In the genomic region with DNA sequence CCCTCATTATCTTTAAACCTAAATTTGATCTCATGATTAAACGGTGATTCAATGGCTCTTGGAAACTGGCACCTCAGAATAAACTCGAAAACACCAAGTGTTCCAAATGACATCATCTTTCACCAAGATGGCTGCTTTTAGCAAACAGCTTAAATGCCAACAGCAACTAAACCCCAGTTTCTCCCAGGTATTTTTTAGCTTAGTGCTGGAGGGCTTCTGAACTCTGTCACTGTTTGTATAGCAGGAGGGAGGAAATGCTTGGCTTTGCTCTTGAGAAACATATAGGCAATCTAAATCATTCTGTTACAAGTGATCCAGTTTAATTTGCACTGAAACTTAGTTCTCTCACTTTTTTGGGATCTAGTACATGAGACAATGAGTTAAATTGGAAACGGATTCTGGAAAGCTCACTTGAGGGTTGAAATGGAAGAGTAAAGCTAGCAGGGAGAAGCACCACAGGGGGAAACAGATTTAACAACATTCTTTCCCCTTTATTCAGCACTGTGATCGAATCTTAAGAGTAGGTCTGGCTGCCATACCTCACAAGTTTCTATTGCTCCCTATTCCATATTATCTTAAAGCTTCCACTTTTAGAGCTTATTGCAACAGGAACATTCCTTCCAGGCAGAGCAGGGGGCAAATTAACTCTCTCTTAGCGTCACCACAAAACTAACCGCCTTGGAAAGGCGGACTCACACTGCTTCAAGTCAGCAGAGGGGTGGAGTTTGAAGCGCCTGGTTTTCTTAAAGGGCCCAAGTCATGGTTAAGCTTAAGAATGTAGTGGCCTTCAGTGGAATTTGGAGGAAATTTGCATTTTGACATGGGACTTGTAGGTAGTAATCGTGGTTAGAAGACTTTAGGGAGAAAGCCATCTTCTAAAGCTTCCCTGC, we compare ENCODE assay signal across 8 cellular contexts. TPM values are rescaled to one million over a fixed set of nuclear protein-coding genes. Genes with fewer than 3 reads are reported as not detected.
DNase-seq lines count a peak whose midpoint lies in the region; ATAC-seq and TF ChIP-seq lines count a peak whose summit lies in the region.

No MANE protein-coding gene starts in this region.

- in situ Hi-C loops in GM13976 (cut with MboI; ENCODE audit: low sequenced_read_pairs, unreplicated experiment), result no loop called here

- peak; percentile 45 for DNase-seq in GM13976 (ENCODE audit: low spot score)
- peak; percentile 69 for DNase-seq in SK-N-MC (ENCODE audit: low read depth, low spot score)
- peak; percentile 72 to 85 (median 79) for DNase-seq in body of pancreas
- DNase-seq in T1000 (lab: John Stamatoyannopoulos, UW), result no peak

- WGBS in body of pancreas, 2 donors, result 1 to 2% methylated on average over 9 of the region's 9 CpGs

- H3K4me3 ChIP-seq in SK-N-MC (peak overlapping the region; percentile 80), body of pancreas (no peak overlapping the region), iPS-18c (ENCODE audit: insufficient read depth, low read depth, low read length) (peak overlapping the region; percentile 40; the same call in 1 of the 2 replicates), skeletal muscle satellite cell (ENCODE audit: low read length) (peak overlapping the region; percentile 97)

- H3K4me1 ChIP-seq in body of pancreas (peaks cover 34% of the 10 kb centered on the region), skeletal muscle satellite cell (ENCODE audit: control insufficient read depth, insufficient read depth, low read length) (peaks cover 38% of the 10 kb centered on the region)

- H3K36me3 ChIP-seq in SK-N-MC (ENCODE audit: insufficient read depth, low read length), result no peaks in the 10 kb centered on the region
- no peaks in the 10 kb centered on the region for H3K36me3 ChIP-seq in body of pancreas (replicated peaks in 1 of 2; ENCODE audit: insufficient read depth in 1 of 2, low read depth in 2 of 2)
- no peaks in the 10 kb centered on the region for H3K36me3 ChIP-seq in skeletal muscle satellite cell (ENCODE audit: insufficient read depth, low read length)

- TF ChIP-seq CTCF in 22Rv1 (IDR thresholded peaks at IDR 0.05), result no peak
- no peak for TF ChIP-seq CTCF in GM13976 (IDR thresholded peaks at IDR 0.05; ENCODE audit: borderline replicate concordance, control extremely low read depth, extremely low read depth, insufficient read depth, missing control alignments)
- TF ChIP-seq CTCF in body of pancreas (IDR thresholded peaks at IDR 0.05), result no peak

- peak overlapping the region; percentile 93 for H3K27ac ChIP-seq in 22Rv1
- H3K27ac ChIP-seq in SK-N-MC, result peak overlapping the region; percentile 98
- peak overlapping the region; percentile 93 to 98 (median 94) for H3K27ac ChIP-seq in body of pancreas

- peak; percentile 16 for ATAC-seq in HG03432 (IDR thresholded peaks at IDR 0.05; ENCODE audit: unreplicated experiment)
- ATAC-seq in body of pancreas, result peak; percentile 41

- H3K9me3 ChIP-seq in SK-N-MC (ENCODE audit: low read depth, low read length), result no peaks in the 10 kb centered on the region
- H3K9me3 ChIP-seq in body of pancreas, result no peaks in the 10 kb centered on the region
- no peaks in the 10 kb centered on the region for H3K9me3 ChIP-seq in iPS-18c (ENCODE audit: control insufficient read depth, insufficient read depth, low read length)
- H3K9me3 ChIP-seq in skeletal muscle satellite cell (replicated peaks; ENCODE audit: low read length), result no peaks in the 10 kb centered on the region

- peak overlapping the region; percentile 78 for H3K9ac ChIP-seq in SK-N-MC (ENCODE audit: insufficient read length)
- peak overlapping the region; percentile 92 for H3K9ac ChIP-seq in skeletal muscle satellite cell (ENCODE audit: low read depth, low read length)

- H3K4me2 ChIP-seq in skeletal muscle satellite cell (ENCODE audit: low read length), result peak overlapping the region; percentile 87

- intact Hi-C loops in body of pancreas (cut with DNase I), result no loop called here

- peak; percentile 40 to 91 (median 87) for TF ChIP-seq POLR2A in body of pancreas (IDR thresholded peaks at IDR 0.05)

- H3K27me3 ChIP-seq in body of pancreas (no peaks in the 10 kb centered on the region), skeletal muscle satellite cell (ENCODE audit: control insufficient read depth, insufficient read depth, low read length) (no peaks in the 10 kb centered on the region)

RNA-seq across cellular contexts. Expression of a gene that starts 1.8 kb away (rescaled TPM):
- total RNA-seq in body of pancreas, result 10 to 100 TPM; 26.7 to 35.8 TPM
- 30.4 and 37.8 TPM in 2 replicates for total RNA-seq in skeletal muscle satellite cell (2012; rRNA removed)

Comparison
In these comparisons a context has a peak if more than half of its experiments do, and no peak if none do; other contexts are left out.
1. H3K4me3 ChIP-seq: peak in SK-N-MC (single experiment), iPS-18c (single experiment) and skeletal muscle satellite cell (single experiment); none in body of pancreas (0 of 2).
2. Peak in every context shown above with its lines, with median percentiles within 50 percentile points of each other: H3K27ac ChIP-seq.